In the genomic region with DNA sequence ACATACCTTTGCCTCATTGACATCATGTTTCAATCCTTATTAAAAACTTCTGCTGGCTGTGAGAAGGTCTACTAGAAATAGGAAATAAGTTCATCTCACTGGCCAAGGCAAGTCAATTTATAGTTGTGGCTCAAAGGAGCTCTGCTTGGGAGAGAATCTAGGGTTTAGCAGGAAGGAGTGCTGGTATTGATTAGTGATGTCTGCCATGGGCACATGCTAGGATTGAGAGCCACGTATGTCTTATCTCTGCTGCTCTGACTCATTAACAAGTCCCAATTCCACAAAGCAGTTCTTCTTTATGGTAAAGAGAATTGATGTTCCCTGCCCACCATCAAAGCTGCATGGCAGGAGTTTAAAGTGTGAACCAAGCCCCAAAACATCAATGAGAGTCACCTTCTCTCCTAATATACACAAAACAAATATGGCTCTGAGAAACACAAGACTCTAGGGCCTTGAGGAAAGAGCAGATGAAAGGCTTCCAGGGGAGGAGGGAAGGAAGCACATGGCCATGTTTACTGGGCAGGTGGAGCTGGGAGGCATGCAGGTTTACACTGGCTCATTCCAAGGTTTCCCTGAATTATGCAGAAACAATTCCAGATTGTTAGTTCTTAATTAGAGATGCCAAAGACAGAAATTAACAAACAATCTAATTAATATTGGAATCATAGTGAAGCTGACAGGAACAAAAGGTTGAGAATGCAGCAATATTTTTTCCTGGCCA, we compare ENCODE assay signal across 23 cellular contexts.
"Had no signal": no experiment of that assay in that cellular context is flagged by ENCODE, and none has a peak within 500 bp of the region (broad histone marks: within the 10 kb centered on the region; RNA-seq: fewer than 3 reads in every experiment).

No MANE protein-coding gene starts in this region.

- H2AFZ ChIP-seq: neural progenitor cell had no signal

- H3K9ac ChIP-seq: neural progenitor cell had no signal

- H3K4me3 Mint-ChIP-seq: naive thymus-derived CD4-positive, alpha-beta T cell; nephron; neural progenitor cell; stimulated activated memory B cell treated with anti-CD40 and anti-IgM and Interleukin-4, amounts not matched to agents 10 μg/mL and 1 μg/mL and 100 μg/mL, for 72 hours had no signal

- ATAC-seq: gastrocnemius medialis; left lobe of liver; naive thymus-derived CD4-positive, alpha-beta T cell; psoas muscle; right cardiac atrium; stimulated activated memory B cell treated with anti-CD40 and anti-IgM and Interleukin-4, amounts not matched to agents 10 μg/mL and 1 μg/mL and 100 μg/mL, for 72 hours; stimulated activated naive CD8-positive, alpha-beta T cell treated with anti-CD3 and anti-CD28 coated beads, Interleukin-15, Interleukin-2, amounts not matched to agents 100 U/mL and 50 U/mL, for 24 hours had no signal

- H3K4me2 ChIP-seq: neural progenitor cell had no signal

- H3K36me3 ChIP-seq: esophagus muscularis mucosa, gastrocnemius medialis, neural progenitor cell, spleen, transverse colon, vagina had no signal

- H3K4me3 ChIP-seq: coronary artery, esophagus muscularis mucosa, gastrocnemius medialis, lung, neural progenitor cell, psoas muscle, skin epidermis, spleen, transverse colon, vagina had no signal

- H3K4me1 Mint-ChIP-seq: naive thymus-derived CD4-positive, alpha-beta T cell; nephron; neural progenitor cell; stimulated activated memory B cell treated with anti-CD40 and anti-IgM and Interleukin-4, amounts not matched to agents 10 μg/mL and 1 μg/mL and 100 μg/mL, for 72 hours had no signal

- DNase-seq: dermis blood vessel endothelial cell; effector memory CD4-positive, alpha-beta T cell; foreskin fibroblast; gastrocnemius medialis; head of caudate nucleus; mesenchymal stem cell; midbrain; naive thymus-derived CD4-positive, alpha-beta T cell; psoas muscle; right cardiac atrium; spleen; stimulated activated CD4-positive, alpha-beta T cell treated with anti-CD3 and anti-CD28 coated beads, Interleukin-4, amount 100 ng/mL, for 4 hours; stimulated activated naive CD8-positive, alpha-beta T cell treated with anti-CD3 and anti-CD28 coated beads, Interleukin-15, Interleukin-2, amounts not matched to agents 100 U/mL and 50 U/mL, for 24 hours; transverse colon had no signal

- H3K4me1 ChIP-seq: gastrocnemius medialis, neural progenitor cell, psoas muscle, spleen, transverse colon, vagina had no signal

- H3K27ac Mint-ChIP-seq: naive thymus-derived CD4-positive, alpha-beta T cell; nephron; neural progenitor cell; stimulated activated memory B cell treated with anti-CD40 and anti-IgM and Interleukin-4, amounts not matched to agents 10 μg/mL and 1 μg/mL and 100 μg/mL, for 72 hours had no signal

- H3K27ac ChIP-seq: coronary artery, esophagus muscularis mucosa, gastrocnemius medialis, neural progenitor cell, psoas muscle, skin epidermis, spleen, transverse colon, vagina had no signal

- H3K36me3 Mint-ChIP-seq: naive thymus-derived CD4-positive, alpha-beta T cell; neural progenitor cell; stimulated activated memory B cell treated with anti-CD40 and anti-IgM and Interleukin-4, amounts not matched to agents 10 μg/mL and 1 μg/mL and 100 μg/mL, for 72 hours had no signal

- H3K9me3 ChIP-seq: esophagus muscularis mucosa, gastrocnemius medialis, psoas muscle, spleen, transverse colon, vagina had no signal

- H3K9me3 Mint-ChIP-seq: nephron; neural progenitor cell; stimulated activated memory B cell treated with anti-CD40 and anti-IgM and Interleukin-4, amounts not matched to agents 10 μg/mL and 1 μg/mL and 100 μg/mL, for 72 hours had no signal

- H3K27me3 ChIP-seq: esophagus muscularis mucosa, gastrocnemius medialis, neural progenitor cell, transverse colon, vagina had no signal

- H3K27me3 Mint-ChIP-seq: stimulated activated memory B cell treated with anti-CD40 and anti-IgM and Interleukin-4, amounts not matched to agents 10 μg/mL and 1 μg/mL and 100 μg/mL, for 72 hours had no signal
